1 cellular context compared by ENCODE assay signal in the genomic region with DNA sequence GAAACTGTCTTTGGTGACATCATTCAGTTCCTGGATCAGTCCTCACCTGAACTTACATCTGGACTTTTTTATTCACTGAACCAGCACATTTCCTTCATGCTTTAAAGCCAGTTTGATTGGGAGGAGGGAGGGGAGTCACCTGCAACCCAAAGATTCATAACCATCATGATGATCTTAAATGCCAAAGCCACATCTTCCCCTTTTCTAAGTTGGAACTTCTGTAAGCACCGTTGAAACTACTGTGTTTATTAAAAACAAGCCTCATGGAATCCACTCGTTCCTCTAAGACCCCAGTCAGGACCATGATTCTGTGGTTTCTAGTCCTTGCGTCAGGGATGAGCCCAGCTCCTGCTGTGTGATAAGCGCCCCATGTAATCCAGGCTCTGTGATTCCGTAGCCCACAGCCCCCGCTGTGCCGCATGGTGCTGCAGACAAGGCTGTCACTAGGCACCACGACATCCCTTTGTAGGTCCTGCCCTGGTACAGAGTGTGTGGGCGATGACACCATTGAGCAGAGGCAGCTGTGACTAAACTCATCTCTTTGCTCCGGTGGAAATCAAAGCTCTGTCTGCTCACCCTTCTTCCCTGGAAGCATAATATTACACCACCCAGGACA.
TF ChIP-seq lines count a peak whose summit lies in the region.

No MANE protein-coding gene starts in this region.

TF ChIP-seq in A549, 52 proteins besides CTCF, POLR2A, EP300 and RAD21 (continued from another document):
- TF ChIP-seq, protein P1, sequence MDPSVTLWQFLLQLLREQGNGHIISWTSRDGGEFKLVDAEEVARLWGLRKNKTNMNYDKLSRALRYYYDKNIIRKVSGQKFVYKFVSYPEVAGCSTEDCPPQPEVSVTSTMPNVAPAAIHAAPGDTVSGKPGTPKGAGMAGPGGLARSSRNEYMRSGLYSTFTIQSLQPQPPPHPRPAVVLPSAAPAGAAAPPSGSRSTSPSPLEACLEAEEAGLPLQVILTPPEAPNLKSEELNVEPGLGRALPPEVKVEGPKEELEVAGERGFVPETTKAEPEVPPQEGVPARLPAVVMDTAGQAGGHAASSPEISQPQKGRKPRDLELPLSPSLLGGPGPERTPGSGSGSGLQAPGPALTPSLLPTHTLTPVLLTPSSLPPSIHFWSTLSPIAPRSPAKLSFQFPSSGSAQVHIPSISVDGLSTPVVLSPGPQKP (IDR thresholded peaks at IDR 0.05; ENCODE audit: low read depth, low read length) = no peak
TF ChIP-seq in A549: peak in this region for 0.
